In the genomic region with DNA sequence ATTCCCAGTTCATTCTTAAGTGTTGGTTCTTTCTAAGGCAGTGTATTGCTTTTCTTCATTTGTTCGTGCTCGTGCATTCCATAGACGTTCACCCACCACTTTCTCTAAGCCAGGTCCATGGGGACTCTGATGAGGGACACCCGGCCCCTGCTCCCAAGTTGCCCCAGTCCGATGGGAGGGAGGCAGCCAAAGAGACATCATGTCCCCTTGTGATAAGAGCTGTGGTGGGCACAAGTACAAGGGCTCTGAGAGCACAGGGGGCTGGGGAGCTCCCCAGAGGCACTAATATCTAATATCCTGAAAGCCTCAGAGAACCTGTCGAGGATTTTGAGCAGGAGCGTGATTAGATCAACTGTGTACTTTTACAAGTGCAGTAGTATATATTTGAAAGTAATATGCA, we compare ENCODE assay signal across 26 cellular contexts. TPM values are rescaled to one million over a fixed set of nuclear protein-coding genes. Genes with fewer than 3 reads are reported as not detected.
"Had no signal": no experiment of that assay in that cellular context is flagged by ENCODE, and none has a peak within 500 bp of the region (broad histone marks: within the 10 kb centered on the region; RNA-seq: fewer than 3 reads in every experiment).

No MANE protein-coding gene starts in this region.

- H3K27ac Mint-ChIP-seq: activated B cell treated with CpG ODN at 0.5 μM for 24 hours; activated CD4-positive, alpha-beta T cell treated with anti-CD3 and anti-CD28 coated beads for 36 hours; activated naive CD8-positive, alpha-beta T cell; activated T-helper 2 cell treated with anti-CD3 and anti-CD28 coated beads, Interferon-gamma antibody, Interleukin-2, Interleukin-4, amounts not matched to agents 10 μg/mL and 5 μg/mL and 100 μg/mL, durations not matched to agents 14 hours and 24 hours and 36 hours; immature natural killer cell; T-helper 1 cell treated with Interleukin-12 subunit alpha and Interleukin-12 subunit beta and Interleukin-4 antibody, amounts not matched to agents 30 μg/mL and 1 μg/mL, for 36 hours had no signal

- H3K4me2 ChIP-seq: hepatocyte had no signal

- H3K27me3 ChIP-seq: ascending aorta, right atrium auricular region had no signal

- H3K36me3 Mint-ChIP-seq: activated naive CD8-positive, alpha-beta T cell had no signal

- H3K36me3 ChIP-seq: adrenal gland, ascending aorta, left lung, right atrium auricular region had no signal

- H3K79me2 ChIP-seq: hepatocyte had no signal

- ATAC-seq: activated CD4-positive, alpha-beta T cell treated with anti-CD3 and anti-CD28 coated beads for 36 hours; activated T-cell treated with anti-CD3 and anti-CD28 coated beads, Interleukin-2, amount 50 U/mL, for 4 hours; left lung; psoas muscle; stimulated activated naive CD8-positive, alpha-beta T cell treated with anti-CD3 and anti-CD28 coated beads, Interleukin-15, Interleukin-2, amounts not matched to agents 100 U/mL and 50 U/mL, for 24 hours had no signal

- H3K27ac ChIP-seq: ascending aorta, hepatocyte, left lung, psoas muscle, right atrium auricular region had no signal

- H3K4me3 ChIP-seq: adrenal gland, ascending aorta, hepatocyte, left lung, psoas muscle, right atrium auricular region had no signal

- DNase-seq: activated B cell treated with CpG ODN at 0.5 μM for 24 hours; activated CD4-positive, alpha-beta T cell treated with anti-CD3 and anti-CD28 coated beads for 36 hours; activated CD4-positive, alpha-beta T cell treated with anti-CD3 and anti-CD28 coated beads, Interleukin-2, amount 50 U/mL, for 4 hours; activated CD8-positive, alpha-beta memory T cell treated with anti-CD3 and anti-CD28 coated beads, Interleukin-2, amount 50 U/mL, for 48 hours; activated naive CD4-positive, alpha-beta T cell; activated T-cell treated with anti-CD3 and anti-CD28 coated beads, Interleukin-2, amount 50 U/mL, for 4 hours; adrenal gland; foreskin fibroblast; immature natural killer cell; left lung; psoas muscle; stimulated activated CD4-positive, alpha-beta T cell treated with anti-CD3 and anti-CD28 coated beads, Interleukin-12 subunit alpha, Interleukin-12 subunit beta, amount 100 ng/mL, for 4 hours; stimulated activated CD4-positive, alpha-beta T cell treated with anti-CD3 and anti-CD28 coated beads, Interleukin-4, amount 100 ng/mL, for 4 hours; stimulated activated naive CD8-positive, alpha-beta T cell treated with anti-CD3 and anti-CD28 coated beads, Interleukin-15, Interleukin-2, amounts not matched to agents 100 U/mL and 50 U/mL, for 24 hours; T1000 had no signal

- H2AFZ ChIP-seq: hepatocyte had no signal

- H3K9me3 Mint-ChIP-seq: activated B cell treated with CpG ODN at 0.5 μM for 24 hours; activated T-cell treated with anti-CD3 and anti-CD28 coated beads, Interleukin-2, amount 50 U/mL, for 4 hours; activated T-helper 2 cell treated with anti-CD3 and anti-CD28 coated beads, Interferon-gamma antibody, Interleukin-2, Interleukin-4, amounts not matched to agents 10 μg/mL and 5 μg/mL and 100 μg/mL, durations not matched to agents 14 hours and 24 hours and 36 hours; central memory CD8-positive, alpha-beta T cell; immature natural killer cell; T-helper 1 cell treated with Interleukin-12 subunit alpha and Interleukin-12 subunit beta and Interleukin-4 antibody, amounts not matched to agents 30 μg/mL and 1 μg/mL, for 36 hours had no signal

- H3K9me3 ChIP-seq: adrenal gland, ascending aorta, left lung, psoas muscle, right atrium auricular region had no signal

- H3K4me3 Mint-ChIP-seq: activated B cell treated with CpG ODN at 0.5 μM for 24 hours; activated CD4-positive, alpha-beta T cell treated with anti-CD3 and anti-CD28 coated beads for 36 hours; activated naive CD8-positive, alpha-beta T cell; activated T-cell treated with anti-CD3 and anti-CD28 coated beads, Interleukin-2, amount 50 U/mL, for 4 hours; central memory CD8-positive, alpha-beta T cell; immature natural killer cell; T-helper 1 cell treated with Interleukin-12 subunit alpha and Interleukin-12 subunit beta and Interleukin-4 antibody, amounts not matched to agents 30 μg/mL and 1 μg/mL, for 36 hours had no signal

- H3K4me1 ChIP-seq: adrenal gland had no signal

RNA-seq across cellular contexts. Expression of gene SPSB4, which starts 6.3 kb away (rescaled TPM):
- total RNA-seq: activated B cell treated with CpG ODN at 0.5 μM for 24 hours; activated CD4-positive, alpha-beta T cell treated with anti-CD3 and anti-CD28 coated beads for 36 hours; activated CD8-positive, alpha-beta memory T cell treated with anti-CD3 and anti-CD28 coated beads for 36 hours; activated T-cell treated with anti-CD3 and anti-CD28 coated beads, Interleukin-2, amount 50 U/mL, for 4 hours; activated T-helper 2 cell treated with anti-CD3 and anti-CD28 coated beads, Interferon-gamma antibody, Interleukin-2, Interleukin-4, amounts not matched to agents 10 μg/mL and 5 μg/mL and 100 μg/mL, durations not matched to agents 14 hours and 24 hours and 36 hours; ascending aorta; fibroblast of lung; glomerular endothelial cell; osteoblast had no signal
- polyA plus RNA-seq: fibroblast of lung, immature natural killer cell had no signal
